Comparison of ENCODE assay signal across 30 cellular contexts in genomic region chr14:56501909-56502530, GRCh38.
DNase-seq lines count a peak whose midpoint lies in the region; ATAC-seq, FAIRE-seq and TF ChIP-seq lines count a peak whose summit lies in the region.
"Had no signal": no experiment of that assay in that cellular context is flagged by ENCODE, and none has a peak within 500 bp of the region (broad histone marks: within the 10 kb centered on the region; RNA-seq: fewer than 3 reads in every experiment).

No MANE protein-coding gene starts in this region.

- H3K4ac ChIP-seq in mesendoderm (ENCODE audit: low read depth, low read length), result no peak overlapping the region

- H3K79me1 ChIP-seq in mesendoderm (ENCODE audit: low read length), result no peaks in the 10 kb centered on the region

- H3K36me3 ChIP-seq in mesendoderm (ENCODE audit: control insufficient read depth, insufficient read depth, low read length) (no peaks in the 10 kb centered on the region), upper lobe of right lung (no peaks in the 10 kb centered on the region)
- H3K36me3 ChIP-seq: breast epithelium, gastrocnemius medialis, pancreas, Peyer's patch had no signal

- DNase-seq in ELF-1 (ENCODE audit: low read depth, low spot score) (peak; percentile 70), HTR-8/SVneo (ENCODE audit: insufficient read length, low spot score) (no peak), NCI-H69 (lab: John Stamatoyannopoulos, UW) (peak; percentile 80), mesendoderm (peak; percentile 46), upper lobe of right lung (no peak)
- DNase-seq in activated effector memory CD4-positive, alpha-beta T cell treated with anti-CD3 and anti-CD28 coated beads, Interleukin-2, amount 50 U/mL, for 16 hours, result no peak
- DNase-seq: activated CD4-positive, alpha-beta T cell treated with anti-CD3 and anti-CD28 coated beads for 36 hours; CD8-positive, alpha-beta memory T cell; dorsolateral prefrontal cortex; gastrocnemius medialis; HFFc6; hippocampal formation; immature natural killer cell; Karpas-422; mammary epithelial cell; NCI-H1436; NCI-H2081 treated with DMSO at 0.1 percent for 48 hours; NCI-H446 treated with DMSO at 0.1 percent for 48 hours; pancreas; Peyer's patch; SHP77 treated with DMSO at 0.1 percent for 48 hours; stimulated activated naive B cell treated with anti-CD40 and anti-IgM and Interleukin-4, amounts not matched to agents 10 μg/mL and 1 μg/mL and 100 μg/mL, for 72 hours; substantia nigra; trophoblast cell had no signal

- H3K79me2 ChIP-seq in mesendoderm (ENCODE audit: control insufficient read depth, insufficient read depth, low read length), result no peaks in the 10 kb centered on the region

- H3K4me2 ChIP-seq in mesendoderm (ENCODE audit: low read length), result no peak overlapping the region

- ATAC-seq in upper lobe of right lung, result no peak
- no peak for ATAC-seq in GM21526 (IDR thresholded peaks at IDR 0.05; ENCODE audit: low FRiP score, unreplicated experiment)
- ATAC-seq: activated CD4-positive, alpha-beta T cell treated with anti-CD3 and anti-CD28 coated beads for 36 hours; gastrocnemius medialis; HepG2; natural killer cell treated with Interleukin-12 subunit alpha and Interleukin-12 subunit beta and Interleukin-15 and Interleukin-18, amount 100 ng/mL, for 72 hours; pancreas; stimulated activated naive B cell treated with anti-CD40 and anti-IgM and Interleukin-4, amounts not matched to agents 10 μg/mL and 1 μg/mL and 100 μg/mL, for 72 hours had no signal

- peak; percentile 89 for FAIRE-seq in HTR-8/SVneo (lab: Jason Lieb, UNC)
- FAIRE-seq: endothelial cell of umbilical vein, G401.6, HepG2, pancreas had no signal

- no peak overlapping the region for H4K5ac ChIP-seq in mesendoderm (ENCODE audit: low read length)

- peak overlapping the region; percentile 17 for H3K56ac ChIP-seq in mesendoderm (ENCODE audit: low read length)

- no peaks in the 10 kb centered on the region for H3K27me3 ChIP-seq in mesendoderm (ENCODE audit: insufficient read depth, low read length, poor library complexity)
- peaks cover 5% of the 10 kb centered on the region for H3K27me3 ChIP-seq in upper lobe of right lung
- H3K27me3 ChIP-seq: breast epithelium, pancreas, Peyer's patch had no signal

- H2BK120ac ChIP-seq in mesendoderm (ENCODE audit: low read depth, low read length), result no peak overlapping the region

- no peak overlapping the region for H3K9ac ChIP-seq in mesendoderm (ENCODE audit: low read length)

- intact Hi-C loops in upper lobe of right lung (cut with DNase I), result no loop called here

- no CpG with 5 or more reads among the region's 5 CpGs for WGBS in mesendoderm (ENCODE audit: extremely low coverage, insufficient coverage, low lambda C conversion rate)

- H3K4me3 ChIP-seq in mesendoderm (ENCODE audit: low read length), result no peak overlapping the region
- H3K4me3 ChIP-seq in upper lobe of right lung, result no peak overlapping the region
- H3K4me3 ChIP-seq: breast epithelium, dorsolateral prefrontal cortex, gastrocnemius medialis, pancreas, Peyer's patch had no signal

- H3K4me1 ChIP-seq in mesendoderm (ENCODE audit: control insufficient read depth, low read depth, low read length) (no peaks in the 10 kb centered on the region), upper lobe of right lung (no peaks in the 10 kb centered on the region)
- H3K4me1 ChIP-seq: breast epithelium, gastrocnemius medialis, pancreas, Peyer's patch had no signal

- H2BK15ac ChIP-seq in mesendoderm (replicated peaks; ENCODE audit: low read depth), result no peak overlapping the region

- H3K23ac ChIP-seq in mesendoderm (ENCODE audit: low read length), result no peak overlapping the region

- H2BK5ac ChIP-seq in mesendoderm (ENCODE audit: low read length), result no peak overlapping the region

- no peak overlapping the region for H3K27ac ChIP-seq in mesendoderm (ENCODE audit: low read depth, low read length)
- H3K27ac ChIP-seq in upper lobe of right lung, result no peak overlapping the region
- H3K27ac ChIP-seq: breast epithelium, dorsolateral prefrontal cortex, gastrocnemius medialis, pancreas, Peyer's patch had no signal

- no peaks in the 10 kb centered on the region for H3K9me3 ChIP-seq in upper lobe of right lung
- H3K9me3 ChIP-seq: breast epithelium, gastrocnemius medialis, pancreas, Peyer's patch had no signal

- H3K18ac ChIP-seq in mesendoderm (ENCODE audit: low read length), result no peak overlapping the region

- no peak overlapping the region for H2AK5ac ChIP-seq in mesendoderm (ENCODE audit: low read length)

- H4K8ac ChIP-seq in mesendoderm (ENCODE audit: low read depth, low read length), result no peak overlapping the region

- no peak for TF ChIP-seq CTCF in upper lobe of right lung (IDR thresholded peaks at IDR 0.05)

Comparison
In these comparisons a context has a peak if more than half of its experiments do, and no peak if none do; other contexts are left out.
1. DNase-seq: peak in ELF-1 (single experiment), NCI-H69 (single experiment) and mesendoderm (single experiment); none in HTR-8/SVneo (single experiment), activated effector memory CD4-positive, alpha-beta T cell treated with anti-CD3 and anti-CD28 coated beads, Interleukin-2, amount 50 U/mL, for 16 hours (single experiment) and upper lobe of right lung (single experiment).